18 cellular contexts compared by ENCODE assay signal in the genomic region with DNA sequence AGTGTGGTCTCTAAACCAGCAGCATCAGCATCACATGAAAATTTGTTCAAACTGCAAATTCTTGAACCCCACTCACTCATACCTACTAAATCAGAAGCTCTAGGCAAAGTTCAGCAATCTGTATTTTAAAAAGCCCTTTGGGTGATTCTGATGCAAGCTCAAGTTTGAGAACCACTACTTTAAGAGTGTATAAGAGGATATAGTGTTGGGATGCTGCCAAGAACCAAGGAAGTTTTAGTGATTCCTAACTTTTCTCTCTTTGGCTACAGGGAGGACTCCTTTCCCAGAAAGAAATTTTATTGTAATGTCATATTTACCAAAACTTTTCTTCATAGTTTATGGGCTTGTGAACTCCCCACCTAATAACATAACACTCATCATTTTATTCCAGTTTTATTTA.
DNase-seq lines count a peak whose midpoint lies in the region; FAIRE-seq and TF ChIP-seq lines count a peak whose summit lies in the region.
"Had no signal": no experiment of that assay in that cellular context is flagged by ENCODE, and none has a peak within 500 bp of the region (broad histone marks: within the 10 kb centered on the region; RNA-seq: fewer than 3 reads in every experiment).

No MANE protein-coding gene starts in this region.

- no peaks in the 10 kb centered on the region for H3K4me1 ChIP-seq in mesenchymal stem cell (ENCODE audit: control insufficient read depth, insufficient read depth, low read depth, low read length)

- no peak overlapping the region for H2BK15ac ChIP-seq in mesenchymal stem cell (ENCODE audit: low read depth, poor library complexity, severe bottlenecking)

- no peak overlapping the region for H3K14ac ChIP-seq in mesenchymal stem cell (ENCODE audit: low read length in 2 of 2)

- H2BK120ac ChIP-seq in mesenchymal stem cell (ENCODE audit: low read depth, low read length): no peak overlapping the region

- H3K9me3 ChIP-seq in mesenchymal stem cell (ENCODE audit: control insufficient read depth, low read length): no peaks in the 10 kb centered on the region
- H3K9me3 ChIP-seq: MG63, SK-N-SH had no signal

- no peak overlapping the region for H3K27ac ChIP-seq in mesenchymal stem cell (ENCODE audit: low read length, poor library complexity, severe bottlenecking)

- H3K23ac ChIP-seq in mesenchymal stem cell (ENCODE audit: low read length in 2 of 2): no peak overlapping the region

- H2AK5ac ChIP-seq in mesenchymal stem cell (ENCODE audit: low read length, severe bottlenecking): no peak overlapping the region

- no peak overlapping the region for H3K4ac ChIP-seq in mesenchymal stem cell (ENCODE audit: low read depth in 1 of 2, low read length in 2 of 2)

- peak; percentile 66 for FAIRE-seq in endometrium (lab: Jason Lieb, UNC)
- FAIRE-seq: GM12878, H1 had no signal

- H2AFZ ChIP-seq in mesenchymal stem cell (ENCODE audit: low read depth, low read length): no peak overlapping the region

- no peaks in the 10 kb centered on the region for H3K27me3 ChIP-seq in mesenchymal stem cell (ENCODE audit: control insufficient read depth in 1 of 2, insufficient read depth in 1 of 2, low read length in 2 of 2)
- H3K27me3 ChIP-seq: MG63 had no signal

- H3K18ac ChIP-seq in mesenchymal stem cell (ENCODE audit: low read depth in 1 of 2, low read length in 2 of 2): no peak overlapping the region

- H4K91ac ChIP-seq in mesenchymal stem cell (ENCODE audit: low read length): no peak overlapping the region

- no peak overlapping the region for H2BK5ac ChIP-seq in mesenchymal stem cell (ENCODE audit: low read depth, low read length, poor library complexity, severe bottlenecking)

- H2BK12ac ChIP-seq in mesenchymal stem cell (ENCODE audit: low read length in 2 of 2): no peak overlapping the region

- no peak overlapping the region for H4K8ac ChIP-seq in mesenchymal stem cell (ENCODE audit: low read length)

- H3K4me3 ChIP-seq in AG10803 (ENCODE audit: low read length) (no peak overlapping the region), mesenchymal stem cell (ENCODE audit: insufficient read depth in 1 of 2, low read depth in 1 of 2, low read length in 2 of 2) (no peak overlapping the region)
- H3K4me3 ChIP-seq: GM12878, MG63 had no signal

- no peaks in the 10 kb centered on the region for H3K36me3 ChIP-seq in mesenchymal stem cell (ENCODE audit: control insufficient read depth in 1 of 2, insufficient read depth in 2 of 2, low read depth in 1 of 2, low read length in 2 of 2)
- H3K36me3 ChIP-seq: MG63 had no signal

- no peaks in the 10 kb centered on the region for H3K79me1 ChIP-seq in mesenchymal stem cell (replicated peaks; ENCODE audit: low read length, poor library complexity, severe bottlenecking)

- no peak overlapping the region for H3K9ac ChIP-seq in mesenchymal stem cell (ENCODE audit: low read length)
- H3K9ac ChIP-seq: SK-N-SH had no signal

- no peak for TF ChIP-seq CTCF in AG10803 (conservative IDR thresholded peaks at IDR 0.05; ENCODE audit: low read length)

- no peak overlapping the region for H3K4me2 ChIP-seq in mesenchymal stem cell (ENCODE audit: low read length, poor library complexity, severe bottlenecking)
- H3K4me2 ChIP-seq: SK-N-SH had no signal

- peak; percentile 16 for DNase-seq in AG10803 (ENCODE audit: low read depth)
- peak; percentile 4 for DNase-seq in LHCN-M2 (ENCODE audit: low read depth)
- peak; percentile 10 for DNase-seq in mesenchymal stem cell
- no peak for DNase-seq in NCI-H2171 treated with DMSO at 0.1 percent for 48 hours (lab: John Stamatoyannopoulos, UW)
- DNase-seq in stimulated activated CD4-positive, alpha-beta T cell treated with anti-CD3 and anti-CD28 coated beads, Interleukin-4, amount 100 ng/mL, for 4 hours: no peak
- no peak for DNase-seq in NCI-H510A treated with DMSO at 0.1 percent for 48 hours (lab: John Stamatoyannopoulos, UW)
- DNase-seq: CD4-positive, alpha-beta T cell; COR-L47; DMS79; MG63; NCI-H1417; NCI-H1694 treated with DMSO at 0.1 percent for 48 hours; NCI-H446 treated with DMSO at 0.1 percent for 48 hours; SIG-M5; SK-N-SH had no signal

Comparison
In these comparisons a context has a peak if more than half of its experiments do, and no peak if none do; other contexts are left out.
1. DNase-seq: peak in AG10803 (single experiment), LHCN-M2 (single experiment) and mesenchymal stem cell (single experiment); none in NCI-H2171 treated with DMSO at 0.1 percent for 48 hours (single experiment), stimulated activated CD4-positive, alpha-beta T cell treated with anti-CD3 and anti-CD28 coated beads, Interleukin-4, amount 100 ng/mL, for 4 hours (0 of 2) and NCI-H510A treated with DMSO at 0.1 percent for 48 hours (single experiment).